In genomic region chr15:60350121-60350520, GRCh38 we compare ENCODE assay signal across 1 cellular context.
TF ChIP-seq lines count a peak whose summit lies in the region.

No MANE protein-coding gene starts in this region.

TF ChIP-seq in SK-N-SH treated with all-trans-retinoic acid at 6 μM for 48 hours, 23 proteins besides CTCF, POLR2A, EP300 and RAD21 (continued from another document):
- TF ChIP-seq, protein P1, sequence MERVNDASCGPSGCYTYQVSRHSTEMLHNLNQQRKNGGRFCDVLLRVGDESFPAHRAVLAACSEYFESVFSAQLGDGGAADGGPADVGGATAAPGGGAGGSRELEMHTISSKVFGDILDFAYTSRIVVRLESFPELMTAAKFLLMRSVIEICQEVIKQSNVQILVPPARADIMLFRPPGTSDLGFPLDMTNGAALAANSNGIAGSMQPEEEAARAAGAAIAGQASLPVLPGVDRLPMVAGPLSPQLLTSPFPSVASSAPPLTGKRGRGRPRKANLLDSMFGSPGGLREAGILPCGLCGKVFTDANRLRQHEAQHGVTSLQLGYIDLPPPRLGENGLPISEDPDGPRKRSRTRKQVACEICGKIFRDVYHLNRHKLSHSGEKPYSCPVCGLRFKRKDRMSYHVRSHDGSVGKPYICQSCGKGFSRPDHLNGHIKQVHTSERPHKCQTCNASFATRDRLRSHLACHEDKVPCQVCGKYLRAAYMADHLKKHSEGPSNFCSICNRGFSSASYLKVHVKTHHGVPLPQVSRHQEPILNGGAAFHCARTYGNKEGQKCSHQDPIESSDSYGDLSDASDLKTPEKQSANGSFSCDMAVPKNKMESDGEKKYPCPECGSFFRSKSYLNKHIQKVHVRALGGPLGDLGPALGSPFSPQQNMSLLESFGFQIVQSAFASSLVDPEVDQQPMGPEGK (CRISPR knock-in tag; IDR thresholded peaks at IDR 0.05; ENCODE audit: borderline replicate concordance), result no peak
- no peak for TF ChIP-seq ZNF565 (CRISPR knock-in tag; conservative IDR thresholded peaks at IDR 0.05; ENCODE audit: low read depth)
- no peak for TF ChIP-seq OSR1 (CRISPR knock-in tag; IDR thresholded peaks at IDR 0.05)
- no peak for TF ChIP-seq CSDC2 (CRISPR knock-in tag; IDR thresholded peaks at IDR 0.05)
